ENCODE assay signal across 17 cellular contexts in the genomic region with DNA sequence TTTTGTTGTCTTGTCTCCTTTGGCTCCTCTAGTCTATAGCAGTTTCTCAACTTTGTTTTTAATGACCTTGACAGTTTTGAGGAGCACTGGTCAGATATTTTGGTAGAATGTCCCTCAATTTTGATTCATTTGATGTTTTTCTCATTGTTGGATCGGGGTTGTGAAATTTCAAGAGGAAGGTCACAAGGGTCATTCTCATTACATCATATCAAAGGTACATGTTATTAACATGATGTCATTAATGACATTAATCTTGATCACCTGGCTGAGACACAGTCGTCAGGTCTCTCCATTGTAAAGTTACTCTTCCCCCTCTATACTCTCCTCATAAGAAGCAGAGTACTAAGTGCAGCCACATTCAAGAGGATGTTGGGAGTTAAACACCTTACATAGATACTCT.
"Had no signal": no experiment of that assay in that cellular context is flagged by ENCODE, and none has a peak within 500 bp of the region (broad histone marks: within the 10 kb centered on the region; RNA-seq: fewer than 3 reads in every experiment).

No MANE protein-coding gene starts in this region.

- H3K4me3 Mint-ChIP-seq: naive B cell, nephron had no signal

- H3K27me3 ChIP-seq: heart right ventricle, left lung, neutrophil, sigmoid colon, stomach had no signal

- DNase-seq: effector memory CD4-positive, alpha-beta T cell; erythroblast; foreskin melanocyte; heart right ventricle; islet precursor cell; left lung; mesendoderm; naive B cell; sigmoid colon; stimulated activated CD4-positive, alpha-beta T cell treated with anti-CD3 and anti-CD28 coated beads, Interleukin-12 subunit alpha, Interleukin-12 subunit beta, amount 100 ng/mL, for 4 hours; stimulated activated naive CD4-positive, alpha-beta T cell; stomach; trophoblast cell had no signal

- H3K27me3 Mint-ChIP-seq: naive B cell had no signal

- ATAC-seq: heart right ventricle, left lung had no signal

- H3K36me3 ChIP-seq: neutrophil had no signal

- H3K27ac ChIP-seq: left lung, neutrophil, skin epidermis, stomach had no signal

- H3K9me3 ChIP-seq: heart right ventricle, left lung, neutrophil, sigmoid colon, stomach had no signal

- H3K9me3 Mint-ChIP-seq: naive B cell, nephron had no signal

- H3K4me3 ChIP-seq: heart right ventricle, left lung, lung, sigmoid colon, skin epidermis, stomach had no signal

- H3K27ac Mint-ChIP-seq: naive B cell, nephron had no signal
